8 cellular contexts compared by ENCODE assay signal in the genomic region with DNA sequence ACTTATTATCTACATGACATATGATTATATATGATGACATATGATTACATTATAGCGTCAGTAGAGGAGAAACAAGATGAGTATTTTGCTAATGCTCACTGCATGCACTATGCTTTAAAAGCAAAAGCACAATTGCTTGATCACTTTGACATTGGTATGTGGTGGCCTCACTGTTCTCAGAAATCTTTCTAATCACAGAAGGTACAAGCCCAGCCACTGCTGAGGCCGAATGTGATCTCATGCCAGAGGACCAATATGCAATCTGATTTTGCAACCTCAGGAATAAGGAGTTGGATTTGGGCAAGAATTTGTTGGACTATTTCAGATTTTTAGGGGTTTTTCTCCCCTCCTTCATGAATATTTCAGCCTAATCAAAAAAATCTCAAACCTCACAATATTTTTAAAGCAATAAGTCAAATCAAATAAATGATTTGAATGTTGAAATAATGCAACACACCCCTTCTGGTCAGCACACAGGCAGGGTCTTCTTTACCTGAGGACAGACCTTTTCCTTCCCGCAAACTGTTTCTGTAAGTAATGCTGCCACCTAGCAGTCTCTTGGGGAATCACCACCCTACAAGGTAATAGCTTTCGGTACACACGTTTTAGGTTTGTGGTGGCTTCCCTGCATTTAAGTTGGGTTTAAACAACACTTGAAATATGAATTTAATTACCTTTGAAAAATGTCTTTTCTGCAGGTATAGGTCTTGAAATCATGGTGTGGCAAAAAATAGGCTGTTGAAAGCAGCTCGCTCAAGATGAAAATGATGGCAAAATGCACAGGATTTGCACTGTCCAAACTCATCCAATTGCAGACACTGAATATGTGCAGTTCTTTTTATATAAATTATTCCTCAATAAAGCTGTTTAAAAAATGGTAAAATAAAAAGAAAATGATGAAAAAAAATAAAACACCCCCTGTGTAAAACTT. TPM values are rescaled to one million over a fixed set of nuclear protein-coding genes. Genes with fewer than 3 reads are reported as not detected.
A peak's percentile ranks its signal among the peaks of the same experiment; 100 is the strongest.
DNase-seq lines count a peak whose midpoint lies in the region; ATAC-seq and TF ChIP-seq lines count a peak whose summit lies in the region.

No MANE protein-coding gene starts in this region.

- TF ChIP-seq CTCF in 22Rv1 (IDR thresholded peaks at IDR 0.05) (peak; percentile 90), Peyer's patch (IDR thresholded peaks at IDR 0.05) (peak; percentile 36 to 78 (median 72)), coronary artery (IDR thresholded peaks at IDR 0.05) (peak; percentile 66)

- intact Hi-C loops in naive thymus-derived CD4-positive, alpha-beta T cell (cut with micrococcal nuclease) = loop anchor here (1.0 to 5.0 kb wide), 5 partner anchors 14 to 360 kb away; no protein-coding TSS in a partner anchor

- H3K27me3 ChIP-seq in Peyer's patch = no peaks in the 10 kb centered on the region
- no peaks in the 10 kb centered on the region for H3K27me3 ChIP-seq in naive thymus-derived CD4-positive, alpha-beta T cell (ENCODE audit: control insufficient read depth in 2 of 2, insufficient read depth in 2 of 2, low read length in 2 of 2)

- H3K27ac ChIP-seq in 22Rv1 (no peak overlapping the region), Peyer's patch (no peak overlapping the region), coronary artery (no peak overlapping the region)
- no peak overlapping the region for H3K27ac ChIP-seq in naive thymus-derived CD4-positive, alpha-beta T cell (ENCODE audit: low read depth, low read length)

- H3K36me3 Mint-ChIP-seq in naive thymus-derived CD4-positive, alpha-beta T cell = no peaks in the 10 kb centered on the region

- H3K4me3 ChIP-seq in Peyer's patch (no peak overlapping the region), coronary artery (no peak overlapping the region)
- no peak overlapping the region for H3K4me3 ChIP-seq in naive thymus-derived CD4-positive, alpha-beta T cell (ENCODE audit: low read length)

- H3K36me3 ChIP-seq in Peyer's patch = no peaks in the 10 kb centered on the region
- no peaks in the 10 kb centered on the region for H3K36me3 ChIP-seq in naive thymus-derived CD4-positive, alpha-beta T cell (ENCODE audit: control insufficient read depth in 2 of 3, insufficient read depth in 3 of 3, low read length in 3 of 3)

- H3K4me1 Mint-ChIP-seq in naive thymus-derived CD4-positive, alpha-beta T cell = peaks cover 0 to 8% (median 4%) of the 10 kb centered on the region in 7 donors

- DNase-seq in DMS153 treated with DMSO at 0.1 percent for 48 hours (lab: John Stamatoyannopoulos, UW; ENCODE audit: unreplicated experiment) (peak; percentile 15), Peyer's patch (peak in 1 of 3 donors; percentile 65), coronary artery (ENCODE audit: low spot score) (no peak), dedifferentiated amniotic fluid mesenchymal stem cell (ENCODE audit: extremely low spot score) (no peak)
- peak in 4 of 9 donors; percentile 8 to 27 (median 12) for DNase-seq in naive thymus-derived CD4-positive, alpha-beta T cell

- H3K27me3 Mint-ChIP-seq in naive thymus-derived CD4-positive, alpha-beta T cell = peaks cover 2 to 15% (median 8%) of the 10 kb centered on the region in 5 donors

- H3K9me3 ChIP-seq in Peyer's patch = no peaks in the 10 kb centered on the region
- no peaks in the 10 kb centered on the region for H3K9me3 ChIP-seq in naive thymus-derived CD4-positive, alpha-beta T cell (ENCODE audit: control insufficient read depth in 2 of 3, low read length in 3 of 3)

- no peak overlapping the region for H3K27ac Mint-ChIP-seq in naive thymus-derived CD4-positive, alpha-beta T cell

- H3K9me3 Mint-ChIP-seq in naive thymus-derived CD4-positive, alpha-beta T cell = peaks cover 0 to 1% (median 0%) of the 10 kb centered on the region in 11 donors

- no peak overlapping the region for H3K4me3 Mint-ChIP-seq in naive thymus-derived CD4-positive, alpha-beta T cell

- ATAC-seq in HG02981 (IDR thresholded peaks at IDR 0.05; ENCODE audit: unreplicated experiment) = peak; percentile 65
- peak; percentile 63 for ATAC-seq in naive thymus-derived CD4-positive, alpha-beta T cell
- ATAC-seq in HG03135 (IDR thresholded peaks at IDR 0.05; ENCODE audit: unreplicated experiment) = no peak

- CTCF ChIA-PET in naive thymus-derived CD4-positive, alpha-beta T cell (lab: Charles Lee) = interaction anchor here (0.6 to 1.2 kb wide), 4 partner anchors 15 to 267 kb away, joined by 3 read pairs; no protein-coding TSS in a partner anchor

- POLR2A ChIA-PET in naive thymus-derived CD4-positive, alpha-beta T cell (lab: Charles Lee) = no interaction called here

- TF ChIP-seq POLR2A in Peyer's patch (IDR thresholded peaks at IDR 0.05) = no peak

- no peaks in the 10 kb centered on the region for H3K4me1 ChIP-seq in Peyer's patch
- H3K4me1 ChIP-seq in naive thymus-derived CD4-positive, alpha-beta T cell (ENCODE audit: control insufficient read depth in 2 of 2, insufficient read depth in 2 of 2, low read length in 2 of 2) = peaks cover 0 to 1% of the 10 kb centered on the region in 2 donors

RNA-seq across cellular contexts. Expression of gene CXCL13, which starts 4.8 kb away (rescaled TPM):
- total RNA-seq in Peyer's patch = 10 to 100 TPM in 1 of 4 donors, 1 to 10 TPM in 2, not detected in 1; 1.4 to 91.6 (median 6.7) TPM
- total RNA-seq in naive thymus-derived CD4-positive, alpha-beta T cell = under 1 TPM in 1 of 5 experiments, not detected in 4; 0.56 TPM
- not detected for polyA plus RNA-seq in naive thymus-derived CD4-positive, alpha-beta T cell
